ENCODE assay signal across 24 cellular contexts in genomic region chr16:28254158-28254557, GRCh38.
"Had no signal": no experiment of that assay in that cellular context is flagged by ENCODE, and none has a peak within 500 bp of the region (broad histone marks: within the 10 kb centered on the region; RNA-seq: fewer than 3 reads in every experiment).

No MANE protein-coding gene starts in this region.

- DNase-seq: stimulated activated CD4-positive, alpha-beta T cell treated with anti-CD3 and anti-CD28 coated beads, Interleukin-2, amount 100 ng/mL, for 48 hours; stimulated activated CD4-positive, alpha-beta T cell treated with anti-CD3 and anti-CD28 coated beads, Interleukin-4, amount 100 ng/mL, for 1 hour; stimulated activated CD4-positive, alpha-beta T cell treated with anti-CD3 and anti-CD28 coated beads, Interleukin-4, amount 100 ng/mL, for 24 hours; stimulated activated CD4-positive, alpha-beta T cell treated with anti-CD3 and anti-CD28 coated beads, Interleukin-4, amount 100 ng/mL, for 4 hours; stimulated activated CD8-positive, alpha-beta memory T cell treated with anti-CD3 and anti-CD28 coated beads, Interleukin-4, amount 100 ng/mL, for 48 hours; stimulated activated naive B cell treated with anti-CD40 and anti-IgM and Interleukin-4, amounts not matched to agents 10 μg/mL and 1 μg/mL and 100 μg/mL, for 72 hours; stimulated activated naive CD4-positive, alpha-beta T cell; stimulated activated naive CD4-positive, alpha-beta T cell treated with Interleukin-2 at 50 U/mL for 16 hours; stimulated activated naive CD8-positive, alpha-beta T cell treated with anti-CD3 and anti-CD28 coated beads, Interleukin-15, amount 100 ng/mL, for 72 hours; stimulated activated naive CD8-positive, alpha-beta T cell treated with anti-CD3 and anti-CD28 coated beads, Interleukin-15, Interleukin-2, amounts not matched to agents 100 U/mL and 50 U/mL, for 24 hours; stomach; substantia nigra; testis; thyroid gland; tibial artery; transverse colon; trophoblast cell; upper lobe of left lung; upper lobe of right lung; uterus had no signal

- H3K4me3 ChIP-seq: stomach, suprapubic skin, testis, thoracic aorta, thyroid gland, tibial artery, tibial nerve, transverse colon, upper lobe of left lung, upper lobe of right lung, uterus, vagina had no signal

- H3K4me1 ChIP-seq: transverse colon, upper lobe of right lung had no signal

- H3K27ac ChIP-seq: stomach, suprapubic skin, testis, thoracic aorta, thyroid gland, tibial artery, tibial nerve, transverse colon, upper lobe of left lung, upper lobe of right lung, uterus, vagina had no signal

- H3K9me3 ChIP-seq: suprapubic skin, testis, thoracic aorta, thyroid gland, tibial artery, transverse colon, uterus, vagina had no signal

- H3K27me3 ChIP-seq: testis, thyroid gland, uterus, vagina had no signal

- H3K36me3 ChIP-seq: stomach, suprapubic skin, thoracic aorta, thyroid gland, tibial artery, tibial nerve, transverse colon, upper lobe of left lung, upper lobe of right lung, uterus, vagina had no signal
